Comparison of ENCODE assay signal across 1 cellular context in genomic region chr13:41132512-41133152, GRCh38.
TF ChIP-seq lines count a peak whose summit lies in the region.

Gene KBTBD6 (minus strand): TSS chr13:41132802. CDS start chr13:41132511, 291 bp downstream.

TF ChIP-seq in SK-N-SH, 30 proteins besides CTCF, POLR2A, EP300 and RAD21 (continued from another document):
- peak; percentile 100 for TF ChIP-seq ZBTB33 (IDR thresholded peaks at IDR 0.05; ENCODE audit: borderline replicate concordance, low read depth)
- peak; percentile 36; the same call in 1 of the 2 replicates for TF ChIP-seq JUND (IDR thresholded peaks at IDR 0.05)
- no peak for TF ChIP-seq FOXM1 (IDR thresholded peaks at IDR 0.05; ENCODE audit: low read depth)
- TF ChIP-seq FOSL2 (IDR thresholded peaks at IDR 0.05; ENCODE audit: borderline replicate concordance, low read depth): peak; percentile 39; the same call in 1 of the 2 replicates
- no peak for TF ChIP-seq GATA2 (CRISPR knock-in tag; IDR thresholded peaks at IDR 0.05)
- TF ChIP-seq FOXJ3 (CRISPR knock-in tag; IDR thresholded peaks at IDR 0.05): no peak
- 0 out of 2 replicates have a peak, but pooled peaks have one; percentile 33 for TF ChIP-seq RCOR1 (IDR thresholded peaks at IDR 0.05; ENCODE audit: low read length)
- peak; percentile 86 for TF ChIP-seq POLR2AphosphoS5 (IDR thresholded peaks at IDR 0.05; ENCODE audit: low read depth, low read length)
- TF ChIP-seq RFX5 (IDR thresholded peaks at IDR 0.05; ENCODE audit: low read length): no peak
- peak; percentile 100 for TF ChIP-seq CHD2 (IDR thresholded peaks at IDR 0.05; ENCODE audit: low read length, partially characterized antibody)
- TF ChIP-seq NRF1 (IDR thresholded peaks at IDR 0.05; ENCODE audit: low read depth, low read length): no peak
- TF ChIP-seq SIN3A (IDR thresholded peaks at IDR 0.05; ENCODE audit: borderline replicate concordance, low read depth, low read length): peak; percentile 88
- TF ChIP-seq GABPA (IDR thresholded peaks at IDR 0.05; ENCODE audit: low read depth): peak; percentile 57
- peak; percentile 91 for TF ChIP-seq MAX (IDR thresholded peaks at IDR 0.05; ENCODE audit: low read depth)
- TF ChIP-seq TAF1 (IDR thresholded peaks at IDR 0.05; ENCODE audit: borderline replicate concordance, low read depth, low read length): peak; percentile 74
- TF ChIP-seq EZH2phosphoT487 (IDR thresholded peaks at IDR 0.05; ENCODE audit: borderline replicate concordance, low read depth): no peak
- peak; percentile 34; the same call in 1 of the 2 replicates for TF ChIP-seq NFIC (IDR thresholded peaks at IDR 0.05; ENCODE audit: borderline replicate concordance)
- TF ChIP-seq PBX3 (IDR thresholded peaks at IDR 0.05): no peak
